21 cellular contexts compared by ENCODE assay signal in genomic region chr19:2717638-2718541, GRCh38. TPM values are rescaled to one million over a fixed set of nuclear protein-coding genes. Genes with fewer than 3 reads are reported as not detected.
"Had no signal": no experiment of that assay in that cellular context is flagged by ENCODE, and none has a peak within 500 bp of the region (broad histone marks: within the 10 kb centered on the region; RNA-seq: fewer than 3 reads in every experiment).

No MANE protein-coding gene starts in this region.

- ATAC-seq: esophagus mucosa; left cardiac atrium; mucosa of descending colon; naive thymus-derived CD8-positive, alpha-beta T cell; psoas muscle; right lobe of liver; stimulated activated naive B cell treated with anti-CD40 and anti-IgM and Interleukin-4, amounts not matched to agents 10 μg/mL and 1 μg/mL and 100 μg/mL, for 72 hours; stimulated activated naive CD8-positive, alpha-beta T cell treated with anti-CD3 and anti-CD28 coated beads, Interleukin-15, amount 100 ng/mL, for 72 hours had no signal

- H3K4me1 ChIP-seq: psoas muscle, right lobe of liver had no signal

- H3K36me3 ChIP-seq: right lobe of liver, spleen, tibial nerve had no signal

- H3K27ac Mint-ChIP-seq: immature natural killer cell; stimulated activated naive B cell treated with anti-CD40 and anti-IgM and Interleukin-4, amounts not matched to agents 10 μg/mL and 1 μg/mL and 100 μg/mL, for 72 hours; stimulated activated naive CD8-positive, alpha-beta T cell treated with anti-CD3 and anti-CD28 coated beads, Interleukin-15, amount 100 ng/mL, for 72 hours had no signal

- FAIRE-seq: frontal cortex, keratinocyte had no signal

- H3K27me3 ChIP-seq: testis had no signal

- H3K27ac ChIP-seq: coronary artery, psoas muscle, right lobe of liver, spleen, testis, tibial nerve had no signal

- H3K9me3 ChIP-seq: right lobe of liver, testis had no signal

- H3K4me3 ChIP-seq: coronary artery, mucosa of descending colon, psoas muscle, right lobe of liver, spleen, testis, tibial nerve had no signal

- H3K4me3 Mint-ChIP-seq: immature natural killer cell; stimulated activated naive B cell treated with anti-CD40 and anti-IgM and Interleukin-4, amounts not matched to agents 10 μg/mL and 1 μg/mL and 100 μg/mL, for 72 hours; stimulated activated naive CD8-positive, alpha-beta T cell treated with anti-CD3 and anti-CD28 coated beads, Interleukin-15, amount 100 ng/mL, for 72 hours had no signal

- DNase-seq: central memory CD4-positive, alpha-beta T cell; effector CD4-positive, alpha-beta T cell; immature natural killer cell; left cardiac atrium; mucosa of descending colon; naive thymus-derived CD8-positive, alpha-beta T cell; psoas muscle; retina; right lobe of liver; spleen; stimulated activated CD4-positive, alpha-beta T cell treated with anti-CD3 and anti-CD28 coated beads, Interleukin-15, amount 100 ng/mL, for 24 hours; stimulated activated CD4-positive, alpha-beta T cell treated with anti-CD3 and anti-CD28 coated beads, Interleukin-1b, Interleukin-23, amount 100 ng/mL, for 48 hours; stimulated activated CD4-positive, alpha-beta T cell treated with anti-CD3 and anti-CD28 coated beads, Interleukin-4, amount 100 ng/mL, for 24 hours; stimulated activated naive B cell treated with anti-CD40 and anti-IgM and Interleukin-4, amounts not matched to agents 10 μg/mL and 1 μg/mL and 100 μg/mL, for 72 hours; stimulated activated naive CD8-positive, alpha-beta T cell treated with anti-CD3 and anti-CD28 coated beads, Interleukin-15, amount 100 ng/mL, for 72 hours; testis had no signal

RNA-seq across cellular contexts. Expression of gene DIRAS1, which starts 3.3 kb away (rescaled TPM):
- polyA plus RNA-seq: immature natural killer cell; naive thymus-derived CD8-positive, alpha-beta T cell had no signal
